8 cellular contexts compared by ENCODE assay signal in genomic region chr14:70642313-70643235, GRCh38. TPM values are rescaled to one million over a fixed set of nuclear protein-coding genes. Genes with fewer than 3 reads are reported as not detected.
DNase-seq lines count a peak whose midpoint lies in the region; ATAC-seq and TF ChIP-seq lines count a peak whose summit lies in the region.

No MANE protein-coding gene starts in this region.

- H3K36me3 Mint-ChIP-seq in activated naive CD4-positive, alpha-beta T cell treated with anti-CD3 and anti-CD28 coated beads for 36 hours (ENCODE audit: low read depth): no peaks in the 10 kb centered on the region

- peak; percentile 12 for DNase-seq in CD1c-positive myeloid dendritic cell (ENCODE audit: extremely low spot score)
- DNase-seq in NCI-H2107 (lab: John Stamatoyannopoulos, UW): peak; percentile 25
- peak; percentile 67 for DNase-seq in activated naive CD4-positive, alpha-beta T cell treated with anti-CD3 and anti-CD28 coated beads for 36 hours
- DNase-seq in left cardiac atrium: no peak
- peak in 1 of 2 donors; percentile 18 for DNase-seq in psoas muscle
- no peak for DNase-seq in SIG-M5 (lab: John Stamatoyannopoulos, UW)

- H3K27me3 ChIP-seq in psoas muscle (ENCODE audit: insufficient read depth in 3 of 3, low read length in 2 of 3): peaks cover 0 to 47% (median 2%) of the 10 kb centered on the region in 3 donors

- intact Hi-C loops in activated naive CD4-positive, alpha-beta T cell treated with anti-CD3 and anti-CD28 coated beads for 36 hours (cut with micrococcal nuclease): loop anchor here (1.0 kb wide), 4 partner anchors 9 to 71 kb away; no protein-coding TSS in a partner anchor
- intact Hi-C loops in left cardiac atrium (cut with DNase I): no loop called here
- intact Hi-C loops in psoas muscle (cut with DNase I): no loop called here

- H3K27me3 Mint-ChIP-seq in activated naive CD4-positive, alpha-beta T cell treated with anti-CD3 and anti-CD28 coated beads for 36 hours (ENCODE audit: low read depth): no peaks in the 10 kb centered on the region

- no peaks in the 10 kb centered on the region for H3K9me3 Mint-ChIP-seq in activated naive CD4-positive, alpha-beta T cell treated with anti-CD3 and anti-CD28 coated beads for 36 hours

- H3K36me3 ChIP-seq in psoas muscle (ENCODE audit: insufficient read depth in 1 of 2, low read depth in 1 of 2): no peaks in the 10 kb centered on the region

- H3K27ac ChIP-seq in psoas muscle: no peak overlapping the region

- ATAC-seq in GM19452 (IDR thresholded peaks at IDR 0.05; ENCODE audit: unreplicated experiment) (peak; percentile 41), left cardiac atrium (peak; percentile 5 to 22), psoas muscle (no peak), GM18858 (IDR thresholded peaks at IDR 0.05; ENCODE audit: unreplicated experiment) (no peak)

- peaks cover 47% of the 10 kb centered on the region for H3K4me1 Mint-ChIP-seq in activated naive CD4-positive, alpha-beta T cell treated with anti-CD3 and anti-CD28 coated beads for 36 hours (ENCODE audit: low read depth)

- no peak for TF ChIP-seq CTCF in psoas muscle (IDR thresholded peaks at IDR 0.05)

- WGBS in psoas muscle, 3 donors: 6 to 10% (median 8%) methylated on average over 38 to 50 of the region's 50 CpGs

- peak overlapping the region; percentile 90 for H3K27ac Mint-ChIP-seq in activated naive CD4-positive, alpha-beta T cell treated with anti-CD3 and anti-CD28 coated beads for 36 hours

- H3K4me3 Mint-ChIP-seq in activated naive CD4-positive, alpha-beta T cell treated with anti-CD3 and anti-CD28 coated beads for 36 hours: peak overlapping the region; percentile 87

- H3K4me3 ChIP-seq in psoas muscle: peak overlapping the region; percentile 80

- H3K9me3 ChIP-seq in psoas muscle: no peaks in the 10 kb centered on the region

- H3K4me1 ChIP-seq in psoas muscle: peaks cover 3% of the 10 kb centered on the region

- CTCF ChIA-PET in activated naive CD4-positive, alpha-beta T cell treated with anti-CD3 and anti-CD28 coated beads for 36 hours (lab: Charles Lee): interaction anchor here (0.9 to 1.4 kb wide), 8 partner anchors 9 to 412 kb away, joined by 3 to 7 read pairs (median 4); no protein-coding TSS in a partner anchor

RNA-seq across cellular contexts. Expression of gene TTC9, which starts 0.9 kb away (rescaled TPM):
- total RNA-seq in activated naive CD4-positive, alpha-beta T cell treated with anti-CD3 and anti-CD28 coated beads for 36 hours: 1 to 10 TPM; 7.5 to 7.6 TPM
- total RNA-seq in left cardiac atrium: 1 to 10 TPM; 1.2 to 3.6 TPM
- 10 to 100 TPM in 2 of 4 donors, 1 to 10 TPM in 2; 2.8 to 15.1 (median 8.7) TPM for total RNA-seq in psoas muscle
- 1 to 10 TPM; 2.5 to 6.6 (median 5.4) TPM for polyA plus RNA-seq in psoas muscle

RNA-seq across cellular contexts. Expression of gene MED6, which starts 42.1 kb away (rescaled TPM):
- 10 to 100 TPM; 48.5 to 48.9 TPM for total RNA-seq in activated naive CD4-positive, alpha-beta T cell treated with anti-CD3 and anti-CD28 coated beads for 36 hours
- total RNA-seq in left cardiac atrium (10 to 100 TPM; 16.7 to 20.6 TPM), psoas muscle (10 to 100 TPM; 22.5 to 30.5 (median 25.7) TPM)
- 10 to 100 TPM; 20.3 to 37.2 (median 35.7) TPM for polyA plus RNA-seq in psoas muscle

Comparison
In these comparisons a context has a peak if more than half of its experiments do, and no peak if none do; other contexts are left out.
1. DNase-seq: peak in CD1c-positive myeloid dendritic cell (single experiment), NCI-H2107 (single experiment) and activated naive CD4-positive, alpha-beta T cell treated with anti-CD3 and anti-CD28 coated beads for 36 hours (single experiment); none in left cardiac atrium (single experiment) and SIG-M5 (single experiment).
2. ATAC-seq: peak in GM19452 (single experiment) and left cardiac atrium (2 of 2); none in psoas muscle (0 of 4) and GM18858 (single experiment).